Comparison of ENCODE assay signal across 8 cellular contexts in the genomic region with DNA sequence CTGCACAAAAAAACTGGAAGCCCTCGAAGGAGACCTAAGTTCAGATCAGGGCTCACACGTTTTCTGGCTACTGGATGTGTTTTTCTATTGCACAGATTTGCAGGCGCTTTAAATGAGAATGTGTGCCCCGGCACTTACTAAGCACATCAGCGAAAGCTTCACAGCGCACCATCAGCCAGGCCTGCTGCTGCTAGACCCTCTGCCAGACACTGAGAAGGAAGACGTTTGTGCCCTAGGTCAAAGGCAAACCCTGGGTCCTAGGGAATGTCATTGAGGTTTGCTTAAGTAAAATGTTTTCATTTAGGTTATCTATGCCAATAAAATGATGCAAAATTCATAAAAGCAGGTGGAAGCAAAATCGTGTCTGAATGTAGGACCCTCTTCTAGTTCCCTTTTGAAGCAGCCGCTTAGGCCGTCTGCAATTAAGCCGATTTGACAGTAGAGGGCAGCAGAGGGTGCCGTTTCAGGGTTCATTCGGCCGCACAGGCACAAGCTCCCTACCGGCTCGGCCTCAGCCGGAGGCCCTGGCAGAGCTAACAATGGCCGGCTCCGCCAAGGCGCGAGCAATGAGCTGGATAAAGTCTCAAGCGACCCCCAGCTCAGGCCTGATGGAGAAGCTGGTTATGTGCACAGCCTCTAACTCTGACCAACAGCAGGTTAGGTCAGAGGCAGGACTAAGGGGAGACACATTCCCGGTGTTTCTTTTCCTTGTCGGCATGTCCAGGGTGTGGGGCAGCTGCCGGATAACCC.
DNase-seq lines count a peak whose midpoint lies in the region; ATAC-seq, FAIRE-seq and TF ChIP-seq lines count a peak whose summit lies in the region.

No MANE protein-coding gene starts in this region.

- H3K4me3 ChIP-seq in GM12878 (no peak overlapping the region), gastrocnemius medialis (peak overlapping the region; percentile 15 to 48 (median 37))

- H3K27ac ChIP-seq in GM12878 (ENCODE audit: control insufficient read depth, insufficient read depth) = no peak overlapping the region
- no peak overlapping the region for H3K27ac ChIP-seq in gastrocnemius medialis

- ATAC-seq in HG02623 (IDR thresholded peaks at IDR 0.05; ENCODE audit: unreplicated experiment) = peak; percentile 55
- peak; percentile 97 for ATAC-seq in GM12878
- peak; percentile 88 to 90 for ATAC-seq in gastrocnemius medialis
- ATAC-seq in GM18870 (IDR thresholded peaks at IDR 0.05; ENCODE audit: unreplicated experiment) = no peak

- H3K36me3 ChIP-seq in GM12878 (ENCODE audit: control insufficient read depth in 2 of 2, insufficient read depth in 2 of 2, low read length in 1 of 2) = no peaks in the 10 kb centered on the region
- H3K36me3 ChIP-seq in gastrocnemius medialis = no peaks in the 10 kb centered on the region

- RAD21 ChIA-PET in GM12878 (lab: Charles Lee; ENCODE audit: unreplicated experiment) = interaction anchor here (0.7 to 4.5 kb wide), 28 partner anchors 9 to 756 kb away, joined by 3 to 35 read pairs (median 4); a partner anchor contains a TSS

- TF ChIP-seq POLR2A in GM12878 (IDR thresholded peaks at IDR 0.05; ENCODE audit: low read depth, low read length) (no peak), gastrocnemius medialis (IDR thresholded peaks at IDR 0.05) (no peak)

- peak; percentile 87 for TF ChIP-seq CTCF in GM12872 (IDR thresholded peaks at IDR 0.05; ENCODE audit: insufficient read depth, low read depth, low read length)
- TF ChIP-seq CTCF in GM12878 (IDR thresholded peaks at IDR 0.05 in 2 of 3, conservative IDR thresholded peaks at IDR 0.05 in 1 of 3; ENCODE audit: control insufficient read depth in 2 of 3, extremely low read depth in 1 of 3, insufficient read depth in 1 of 3, low read depth in 3 of 3, low read length in 3 of 3) = peak; percentile 81 to 89 (median 84)
- peak; percentile 83 to 93 (median 89) for TF ChIP-seq CTCF in gastrocnemius medialis (IDR thresholded peaks at IDR 0.05 in 4 of 5, conservative IDR thresholded peaks at IDR 0.05 in 1 of 5)

- no peak overlapping the region for H3K9ac ChIP-seq in GM12878 (ENCODE audit: control insufficient read depth, insufficient read depth, low read length)

- POLR2A ChIA-PET in GM12878 (lab: Charles Lee) = no interaction called here

- no peaks in the 10 kb centered on the region for H4K20me1 ChIP-seq in GM12878 (ENCODE audit: control insufficient read depth, insufficient read depth)

- H3K4me2 ChIP-seq in GM12878 (ENCODE audit: control insufficient read depth, insufficient read depth) = no peak overlapping the region

- FAIRE-seq in GM12878 (lab: Jason Lieb, UNC) = no peak

- DNase-seq in NCI-H1417 treated with DMSO at 0.1 percent for 48 hours (lab: John Stamatoyannopoulos, UW) (peak; percentile 45), SW480 (ENCODE audit: low spot score) (peak; percentile 83), GM12878 (ENCODE audit: low read depth, low spot score) (no peak), iPS DF 4.7 (ENCODE audit: extremely low read depth, low spot score) (peak; percentile 49), gastrocnemius medialis (peak; percentile 41 to 58)

- H3K27me3 ChIP-seq in GM12878 (replicated peaks in 1 of 2; ENCODE audit: control insufficient read depth in 2 of 2, insufficient read depth in 2 of 2, low read length in 1 of 2) (no peaks in the 10 kb centered on the region), gastrocnemius medialis (no peaks in the 10 kb centered on the region)

- 19% methylated on average over 25 of the region's 25 CpGs for WGBS in GM12878 (ENCODE audit: insufficient coverage, insufficient replicate concordance, low lambda C conversion rate, missing lambda C conversion rate)

- H2AFZ ChIP-seq in GM12878 (ENCODE audit: control insufficient read depth, low read depth, low read length) = peak overlapping the region; percentile 40; the same call in 1 of the 2 replicates

- in situ Hi-C loops in GM12878 (cut with MboI) = loop anchor here (5.0 to 10.0 kb wide), 2 partner anchors 553 to 651 kb away; no protein-coding TSS in a partner anchor
- in situ Hi-C loops in gastrocnemius medialis (cut with MboI; ENCODE audit: low sequenced_read_pairs in 4 of 4) = loop anchor here (5.0 to 25.0 kb wide), 6 partner anchors 346 to 746 kb away; a partner anchor contains a TSS

- H3K79me2 ChIP-seq in GM12878 (ENCODE audit: control insufficient read depth, insufficient read depth, low read length) = no peaks in the 10 kb centered on the region

- H3K4me1 ChIP-seq in GM12878 (ENCODE audit: control insufficient read depth, insufficient read depth, low read length) (no peaks in the 10 kb centered on the region), gastrocnemius medialis (peaks cover 6 to 12% of the 10 kb centered on the region in 2 donors)

- peak; percentile 89 for TF ChIP-seq RAD21 in GM12878 (IDR thresholded peaks at IDR 0.05; ENCODE audit: insufficient read depth, low read depth, low read length)

- intact Hi-C loops in GM12878 (cut with micrococcal nuclease; ENCODE audit: unreplicated experiment) = loop anchor here (1.0 to 10.0 kb wide), 4 partner anchors 283 to 913 kb away; a partner anchor contains a TSS
- intact Hi-C loops in gastrocnemius medialis (cut with DNase I; ENCODE audit: low total_unique reads) = loop anchor here (1.0 to 10.0 kb wide), 5 partner anchors 353 to 649 kb away; a partner anchor contains a TSS

- no peak for TF ChIP-seq EP300 in GM12878 (IDR thresholded peaks at IDR 0.05; ENCODE audit: borderline replicate concordance in 1 of 2, control insufficient read depth in 1 of 2, low read depth in 2 of 2, low read length in 2 of 2)

- CTCF ChIA-PET in GM12878 (lab: Yijun Ruan, JAX) = interaction anchor here (0.6 to 6.4 kb wide), 51 partner anchors 9 to 915 kb away, joined by 3 to 100 read pairs (median 4); no protein-coding TSS in a partner anchor

- H3K9me3 ChIP-seq in GM12878 (replicated peaks; ENCODE audit: control insufficient read depth, insufficient read depth, low read length) (no peaks in the 10 kb centered on the region; the same call in 2 of the 3 replicates), gastrocnemius medialis (no peaks in the 10 kb centered on the region)

- BruUV-seq in GM12878 (replicated peaks; lab: Mats Ljungman, UMichigan) = no TSS peak

- SMC1A ChIA-PET in GM12878 (lab: Charles Lee; ENCODE audit: uncharacterized antibody, unreplicated experiment) = interaction anchor here (0.7 to 5.1 kb wide), 25 partner anchors 9 to 649 kb away, joined by 3 to 32 read pairs (median 4); no protein-coding TSS in a partner anchor

TF ChIP-seq in GM12878, 131 proteins besides CTCF, POLR2A, EP300 and RAD21 (continues in another document):
- TF ChIP-seq KLF5 (IDR thresholded peaks at IDR 0.05; ENCODE audit: partially characterized antibody) (no peak), CBX3 (IDR thresholded peaks at IDR 0.05; ENCODE audit: borderline replicate concordance, low read depth) (no peak), MYC (IDR thresholded peaks at IDR 0.05; ENCODE audit: insufficient read depth, insufficient read length, insufficient replicate concordance, low read length, severe bottlenecking) (no peak), MEF2B (IDR thresholded peaks at IDR 0.05; ENCODE audit: partially characterized antibody, poor library complexity, severe bottlenecking) (no peak), RB1 (IDR thresholded peaks at IDR 0.05; ENCODE audit: borderline replicate concordance) (no peak), SREBF2 (IDR thresholded peaks at IDR 0.05; ENCODE audit: low read length) (no peak), NFXL1 (IDR thresholded peaks at IDR 0.05; ENCODE audit: borderline replicate concordance) (no peak), SRF (IDR thresholded peaks at IDR 0.05; ENCODE audit: low read depth in 2 of 2, low read length in 2 of 2) (no peak), ZSCAN29 (IDR thresholded peaks at IDR 0.05) (no peak), SMC3 (IDR thresholded peaks at IDR 0.05; ENCODE audit: borderline replicate concordance, low read length) (peak; percentile 84), FOS (IDR thresholded peaks at IDR 0.05; ENCODE audit: borderline replicate concordance, extremely low read depth, insufficient read length) (no peak), BHLHE40 (IDR thresholded peaks at IDR 0.05; ENCODE audit: borderline replicate concordance in 1 of 2, low read depth in 2 of 2, low read length in 1 of 2) (0 out of 4 replicates have a peak, but pooled peaks of 1 of the 2 experiments have one; percentile 24), YY1 (IDR thresholded peaks at IDR 0.05; ENCODE audit: low read depth, low read length) (peak; percentile 86)
- TF ChIP-seq, protein P1, sequence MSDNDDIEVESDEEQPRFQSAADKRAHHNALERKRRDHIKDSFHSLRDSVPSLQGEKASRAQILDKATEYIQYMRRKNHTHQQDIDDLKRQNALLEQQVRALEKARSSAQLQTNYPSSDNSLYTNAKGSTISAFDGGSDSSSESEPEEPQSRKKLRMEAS (IDR thresholded peaks at IDR 0.05; ENCODE audit: low read depth, low read length) = no peak
- TF ChIP-seq, protein P2, sequence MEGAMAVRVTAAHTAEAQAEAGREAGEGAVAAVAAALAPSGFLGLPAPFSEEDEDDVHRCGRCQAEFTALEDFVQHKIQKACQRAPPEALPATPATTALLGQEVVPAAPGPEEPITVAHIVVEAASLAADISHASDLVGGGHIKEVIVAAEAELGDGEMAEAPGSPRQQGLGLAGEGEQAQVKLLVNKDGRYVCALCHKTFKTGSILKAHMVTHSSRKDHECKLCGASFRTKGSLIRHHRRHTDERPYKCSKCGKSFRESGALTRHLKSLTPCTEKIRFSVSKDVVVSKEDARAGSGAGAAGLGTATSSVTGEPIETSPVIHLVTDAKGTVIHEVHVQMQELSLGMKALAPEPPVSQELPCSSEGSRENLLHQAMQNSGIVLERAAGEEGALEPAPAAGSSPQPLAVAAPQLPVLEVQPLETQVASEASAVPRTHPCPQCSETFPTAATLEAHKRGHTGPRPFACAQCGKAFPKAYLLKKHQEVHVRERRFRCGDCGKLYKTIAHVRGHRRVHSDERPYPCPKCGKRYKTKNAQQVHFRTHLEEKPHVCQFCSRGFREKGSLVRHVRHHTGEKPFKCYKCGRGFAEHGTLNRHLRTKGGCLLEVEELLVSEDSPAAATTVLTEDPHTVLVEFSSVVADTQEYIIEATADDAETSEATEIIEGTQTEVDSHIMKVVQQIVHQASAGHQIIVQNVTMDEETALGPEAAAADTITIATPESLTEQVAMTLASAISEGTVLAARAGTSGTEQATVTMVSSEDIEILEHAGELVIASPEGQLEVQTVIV (IDR thresholded peaks at IDR 0.05; ENCODE audit: borderline replicate concordance, partially characterized antibody) = no peak
